Comparison of ENCODE assay signal across 1 cellular context in genomic region chr6:35368038-35368887, GRCh38.
TF ChIP-seq lines count a peak whose summit lies in the region.

No MANE protein-coding gene starts in this region.

TF ChIP-seq in HepG2, 621 proteins besides CTCF, POLR2A, EP300 and RAD21 (continued from another document and continues in another):
- no peak for TF ChIP-seq HIC2 (CRISPR knock-in tag; IDR thresholded peaks at IDR 0.05; ENCODE audit: low read depth)
- 0 out of 2 replicates have a peak, but pooled peaks have one; percentile 24 for TF ChIP-seq ZFX (CRISPR knock-in tag; IDR thresholded peaks at IDR 0.05; ENCODE audit: low read depth)
- peak; percentile 84; the same call in 1 of the 2 replicates for TF ChIP-seq ETV5 (CRISPR knock-in tag; IDR thresholded peaks at IDR 0.05; ENCODE audit: borderline replicate concordance)
- TF ChIP-seq POGZ (CRISPR knock-in tag; IDR thresholded peaks at IDR 0.05), result 0 out of 2 replicates have a peak, but pooled peaks have one; percentile 34
- TF ChIP-seq ZNF609 (CRISPR knock-in tag; IDR thresholded peaks at IDR 0.05; ENCODE audit: borderline replicate concordance), result peak; percentile 30; the same call in 1 of the 2 replicates
- peak; percentile 63; the same call in 1 of the 2 replicates for TF ChIP-seq TBX2 (CRISPR knock-in tag; IDR thresholded peaks at IDR 0.05; ENCODE audit: borderline replicate concordance)
- TF ChIP-seq KLF6 (CRISPR knock-in tag; IDR thresholded peaks at IDR 0.05), result no peak
- no peak for TF ChIP-seq PHF8 (CRISPR knock-in tag; IDR thresholded peaks at IDR 0.05)
- TF ChIP-seq ETS1 (CRISPR knock-in tag; IDR thresholded peaks at IDR 0.05), result no peak
- no peak for TF ChIP-seq AKNA (CRISPR knock-in tag; IDR thresholded peaks at IDR 0.05; ENCODE audit: borderline replicate concordance)
- TF ChIP-seq SMAD1 (CRISPR knock-in tag; IDR thresholded peaks at IDR 0.05; ENCODE audit: borderline replicate concordance, low read depth), result no peak
- peak; percentile 65; the same call in 1 of the 2 replicates for TF ChIP-seq ZNF292 (CRISPR knock-in tag; IDR thresholded peaks at IDR 0.05; ENCODE audit: borderline replicate concordance, low read depth)
- TF ChIP-seq SMC3 (IDR thresholded peaks at IDR 0.05; ENCODE audit: low read length), result peak; percentile 24
- no peak for TF ChIP-seq YEATS2 (CRISPR knock-in tag; IDR thresholded peaks at IDR 0.05; ENCODE audit: borderline replicate concordance)
- TF ChIP-seq, protein P1, sequence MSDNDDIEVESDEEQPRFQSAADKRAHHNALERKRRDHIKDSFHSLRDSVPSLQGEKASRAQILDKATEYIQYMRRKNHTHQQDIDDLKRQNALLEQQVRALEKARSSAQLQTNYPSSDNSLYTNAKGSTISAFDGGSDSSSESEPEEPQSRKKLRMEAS (IDR thresholded peaks at IDR 0.05), result peak; percentile 64; the same call in 1 of the 2 replicates
- TF ChIP-seq CREB1 (IDR thresholded peaks at IDR 0.05), result no peak
- TF ChIP-seq CREB1 (CRISPR knock-in tag; IDR thresholded peaks at IDR 0.05), result peak; percentile 49; the same call in 1 of the 2 replicates
- TF ChIP-seq NBN (conservative IDR thresholded peaks at IDR 0.05), result no peak
- TF ChIP-seq UBTF (CRISPR knock-in tag; IDR thresholded peaks at IDR 0.05), result peak; percentile 19; the same call in 1 of the 2 replicates
- TF ChIP-seq, protein P2, sequence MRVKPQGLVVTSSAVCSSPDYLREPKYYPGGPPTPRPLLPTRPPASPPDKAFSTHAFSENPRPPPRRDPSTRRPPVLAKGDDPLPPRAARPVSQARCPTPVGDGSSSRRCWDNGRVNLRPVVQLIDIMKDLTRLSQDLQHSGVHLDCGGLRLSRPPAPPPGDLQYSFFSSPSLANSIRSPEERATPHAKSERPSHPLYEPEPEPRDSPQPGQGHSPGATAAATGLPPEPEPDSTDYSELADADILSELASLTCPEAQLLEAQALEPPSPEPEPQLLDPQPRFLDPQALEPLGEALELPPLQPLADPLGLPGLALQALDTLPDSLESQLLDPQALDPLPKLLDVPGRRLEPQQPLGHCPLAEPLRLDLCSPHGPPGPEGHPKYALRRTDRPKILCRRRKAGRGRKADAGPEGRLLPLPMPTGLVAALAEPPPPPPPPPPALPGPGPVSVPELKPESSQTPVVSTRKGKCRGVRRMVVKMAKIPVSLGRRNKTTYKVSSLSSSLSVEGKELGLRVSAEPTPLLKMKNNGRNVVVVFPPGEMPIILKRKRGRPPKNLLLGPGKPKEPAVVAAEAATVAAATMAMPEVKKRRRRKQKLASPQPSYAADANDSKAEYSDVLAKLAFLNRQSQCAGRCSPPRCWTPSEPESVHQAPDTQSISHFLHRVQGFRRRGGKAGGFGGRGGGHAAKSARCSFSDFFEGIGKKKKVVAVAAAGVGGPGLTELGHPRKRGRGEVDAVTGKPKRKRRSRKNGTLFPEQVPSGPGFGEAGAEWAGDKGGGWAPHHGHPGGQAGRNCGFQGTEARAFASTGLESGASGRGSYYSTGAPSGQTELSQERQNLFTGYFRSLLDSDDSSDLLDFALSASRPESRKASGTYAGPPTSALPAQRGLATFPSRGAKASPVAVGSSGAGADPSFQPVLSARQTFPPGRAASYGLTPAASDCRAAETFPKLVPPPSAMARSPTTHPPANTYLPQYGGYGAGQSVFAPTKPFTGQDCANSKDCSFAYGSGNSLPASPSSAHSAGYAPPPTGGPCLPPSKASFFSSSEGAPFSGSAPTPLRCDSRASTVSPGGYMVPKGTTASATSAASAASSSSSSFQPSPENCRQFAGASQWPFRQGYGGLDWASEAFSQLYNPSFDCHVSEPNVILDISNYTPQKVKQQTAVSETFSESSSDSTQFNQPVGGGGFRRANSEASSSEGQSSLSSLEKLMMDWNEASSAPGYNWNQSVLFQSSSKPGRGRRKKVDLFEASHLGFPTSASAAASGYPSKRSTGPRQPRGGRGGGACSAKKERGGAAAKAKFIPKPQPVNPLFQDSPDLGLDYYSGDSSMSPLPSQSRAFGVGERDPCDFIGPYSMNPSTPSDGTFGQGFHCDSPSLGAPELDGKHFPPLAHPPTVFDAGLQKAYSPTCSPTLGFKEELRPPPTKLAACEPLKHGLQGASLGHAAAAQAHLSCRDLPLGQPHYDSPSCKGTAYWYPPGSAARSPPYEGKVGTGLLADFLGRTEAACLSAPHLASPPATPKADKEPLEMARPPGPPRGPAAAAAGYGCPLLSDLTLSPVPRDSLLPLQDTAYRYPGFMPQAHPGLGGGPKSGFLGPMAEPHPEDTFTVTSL (CRISPR knock-in tag; IDR thresholded peaks at IDR 0.05; ENCODE audit: borderline replicate concordance), result peak; percentile 76; the same call in 1 of the 2 replicates
- no peak for TF ChIP-seq STAT5B (CRISPR knock-in tag; IDR thresholded peaks at IDR 0.05)
- TF ChIP-seq CREM (IDR thresholded peaks at IDR 0.05), result peak; percentile 79
- TF ChIP-seq CREM (CRISPR knock-in tag; IDR thresholded peaks at IDR 0.05), result no peak
- peak; percentile 36 for TF ChIP-seq TEAD3 (CRISPR knock-in tag; optimal IDR thresholded peaks at IDR 0.05; ENCODE audit: borderline replicate concordance)
- no peak for TF ChIP-seq ZNF44 (CRISPR knock-in tag; IDR thresholded peaks at IDR 0.05)
- peak; percentile 30; the same call in 1 of the 2 replicates for TF ChIP-seq THRA (CRISPR knock-in tag; IDR thresholded peaks at IDR 0.05; ENCODE audit: borderline replicate concordance)
- peak; percentile 85 for TF ChIP-seq GFI1 (CRISPR knock-in tag; IDR thresholded peaks at IDR 0.05; ENCODE audit: borderline replicate concordance)
